ENCODE assay signal across 24 cellular contexts in genomic region chr6:166552600-166552999, GRCh38.
"Had no signal": no experiment of that assay in that cellular context is flagged by ENCODE, and none has a peak within 500 bp of the region (broad histone marks: within the 10 kb centered on the region; RNA-seq: fewer than 3 reads in every experiment).

No MANE protein-coding gene starts in this region.

- H3K27ac Mint-ChIP-seq: activated naive CD8-positive, alpha-beta T cell treated with anti-CD3 and anti-CD28 coated beads for 36 hours; effector memory CD8-positive, alpha-beta T cell; nephron progenitor cell; T-helper 1 cell treated with Interleukin-12 subunit alpha and Interleukin-12 subunit beta and Interleukin-4 antibody, amounts not matched to agents 30 μg/mL and 1 μg/mL, for 36 hours; type B pancreatic cell had no signal

- H3K27me3 Mint-ChIP-seq: type B pancreatic cell had no signal

- H3K27me3 ChIP-seq: colonic mucosa, dorsolateral prefrontal cortex, esophagus squamous epithelium, left lung had no signal

- H3K36me3 Mint-ChIP-seq: activated naive CD8-positive, alpha-beta T cell treated with anti-CD3 and anti-CD28 coated beads for 36 hours had no signal

- H2AFZ ChIP-seq: parathyroid adenoma had no signal

- H3K9ac ChIP-seq: parathyroid adenoma had no signal

- H3K4me1 Mint-ChIP-seq: central memory CD8-positive, alpha-beta T cell; nephron progenitor cell had no signal

- H3K36me3 ChIP-seq: colonic mucosa, esophagus squamous epithelium, left lung, thoracic aorta had no signal

- H3K4me3 ChIP-seq: colonic mucosa, esophagus squamous epithelium, left lung, thoracic aorta had no signal

- H3K4me3 Mint-ChIP-seq: activated naive CD8-positive, alpha-beta T cell treated with anti-CD3 and anti-CD28 coated beads for 36 hours; activated T-cell treated with anti-CD3 and anti-CD28 coated beads, Interleukin-2, amount 50 U/mL, for 4 hours; central memory CD8-positive, alpha-beta T cell; effector memory CD8-positive, alpha-beta T cell; nephron progenitor cell; T-helper 1 cell treated with Interleukin-12 subunit alpha and Interleukin-12 subunit beta and Interleukin-4 antibody, amounts not matched to agents 30 μg/mL and 1 μg/mL, for 36 hours; type B pancreatic cell had no signal

- ATAC-seq: activated T-cell treated with anti-CD3 and anti-CD28 coated beads, Interleukin-2, amount 50 U/mL, for 4 hours; effector memory CD8-positive, alpha-beta T cell; left lung; sciatic nerve had no signal

- H3K9me3 Mint-ChIP-seq: activated naive CD8-positive, alpha-beta T cell treated with anti-CD3 and anti-CD28 coated beads for 36 hours; activated T-cell treated with anti-CD3 and anti-CD28 coated beads, Interleukin-2, amount 50 U/mL, for 4 hours; central memory CD8-positive, alpha-beta T cell; effector memory CD8-positive, alpha-beta T cell; nephron progenitor cell; T-helper 1 cell treated with Interleukin-12 subunit alpha and Interleukin-12 subunit beta and Interleukin-4 antibody, amounts not matched to agents 30 μg/mL and 1 μg/mL, for 36 hours had no signal

- H3K27ac ChIP-seq: colonic mucosa, thoracic aorta had no signal

- H3K4me1 ChIP-seq: colonic mucosa had no signal

- DNase-seq: activated CD4-positive, alpha-beta T cell treated with anti-CD3 and anti-CD28 coated beads for 4 hours; activated CD4-positive, alpha-beta T cell treated with anti-CD3 and anti-CD28 coated beads, Interleukin-2, amount 50 U/mL, for 48 hours; activated CD4-positive, CD25-positive, alpha-beta regulatory T cell; activated CD8-positive, alpha-beta memory T cell treated with anti-CD3 and anti-CD28 coated beads, Interleukin-2, amount 50 U/mL, for 48 hours; activated naive CD4-positive, alpha-beta T cell treated with Interleukin-2 at 50 U/mL for 16 hours; activated naive CD8-positive, alpha-beta T cell treated with anti-CD3 and anti-CD28 coated beads for 36 hours; activated T-cell treated with anti-CD3 and anti-CD28 coated beads, Interleukin-2, amount 50 U/mL, for 4 hours; colonic mucosa; effector memory CD8-positive, alpha-beta T cell; esophagus squamous epithelium; hippocampal formation; left lung; mammary epithelial cell; nephron progenitor cell; stimulated activated CD4-positive, alpha-beta T cell treated with anti-CD3 and anti-CD28 coated beads, Interleukin-2, amount 100 ng/mL, for 48 hours; stimulated activated CD8-positive, alpha-beta memory T cell treated with anti-CD3 and anti-CD28 coated beads, Interleukin-4, amount 100 ng/mL, for 48 hours; stimulated activated naive CD4-positive, alpha-beta T cell had no signal

- H3K9me3 ChIP-seq: colonic mucosa, esophagus squamous epithelium, left lung, thoracic aorta had no signal
